26 cellular contexts compared by ENCODE assay signal in the genomic region with DNA sequence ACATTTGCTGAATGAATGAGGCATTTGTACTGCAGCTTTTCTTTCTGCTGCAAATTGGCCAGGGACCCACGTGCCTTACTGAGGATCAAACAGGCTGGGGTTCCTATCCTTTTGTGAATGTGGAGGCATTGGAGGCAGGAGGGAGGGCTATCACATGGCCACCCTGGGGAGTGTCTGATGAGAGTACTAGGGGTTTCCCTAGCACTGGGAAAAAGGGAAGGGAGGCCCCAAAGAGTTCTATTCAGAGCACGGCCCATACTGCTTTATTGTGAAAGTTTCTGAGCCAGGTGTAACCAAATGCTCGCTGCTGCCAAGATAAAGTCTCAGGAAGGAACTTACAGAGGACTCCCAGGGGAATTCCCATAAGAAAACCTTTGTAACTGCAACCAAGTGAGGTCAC.
A peak's percentile ranks its signal among the peaks of the same experiment; 100 is the strongest.
DNase-seq lines count a peak whose midpoint lies in the region; ATAC-seq and TF ChIP-seq lines count a peak whose summit lies in the region.
"Had no signal": no experiment of that assay in that cellular context is flagged by ENCODE, and none has a peak within 500 bp of the region (broad histone marks: within the 10 kb centered on the region; RNA-seq: fewer than 3 reads in every experiment).

No MANE protein-coding gene starts in this region.

- H3K4me1 ChIP-seq in heart left ventricle (peaks cover 0 to 24% (median 5%) of the 10 kb centered on the region in 12 donors), right atrium auricular region (no peaks in the 10 kb centered on the region), foreskin keratinocyte (peaks cover 7% of the 10 kb centered on the region), A673 (ENCODE audit: insufficient read depth, low read length, poor library complexity, severe bottlenecking) (no peaks in the 10 kb centered on the region)
- H3K4me1 ChIP-seq: left lung, testis had no signal

- H3K27me3 ChIP-seq in heart left ventricle (peaks cover 0 to 2% (median 0%) of the 10 kb centered on the region in 9 donors), right atrium auricular region (no peaks in the 10 kb centered on the region), foreskin keratinocyte (no peaks in the 10 kb centered on the region), A673 (replicated peaks; ENCODE audit: insufficient read depth, low read depth, low read length, poor library complexity) (peaks cover 4% of the 10 kb centered on the region)
- H3K27me3 ChIP-seq: left lung, testis had no signal

- no peak for TF ChIP-seq POLR2A in heart left ventricle (IDR thresholded peaks at IDR 0.05)

- H3K9me3 ChIP-seq in heart left ventricle, result peaks cover 0 to 7% (median 0%) of the 10 kb centered on the region in 12 donors
- peaks cover 0 to 2% of the 10 kb centered on the region in 2 donors for H3K9me3 ChIP-seq in right atrium auricular region
- peaks cover 8% of the 10 kb centered on the region for H3K9me3 ChIP-seq in KOPT-K1 (ENCODE audit: insufficient read depth, low read length, poor library complexity, severe bottlenecking)
- H3K9me3 ChIP-seq in A673 (ENCODE audit: low read depth, low read length, poor library complexity, severe bottlenecking), result no peaks in the 10 kb centered on the region
- H3K9me3 ChIP-seq: SK-N-SH, testis had no signal

- H3K4me3 ChIP-seq in heart left ventricle (no peak overlapping the region), right atrium auricular region (no peak overlapping the region), coronary artery (no peak overlapping the region), A673 (ENCODE audit: low read depth, low read length, poor library complexity, severe bottlenecking) (no peak overlapping the region)
- H3K4me3 ChIP-seq: left lung, testis had no signal

- no peaks in the 10 kb centered on the region for H3K36me3 ChIP-seq in heart left ventricle
- H3K36me3 ChIP-seq in right atrium auricular region, result no peaks in the 10 kb centered on the region
- H3K36me3 ChIP-seq in KOPT-K1 (ENCODE audit: insufficient read depth, low read length), result no peaks in the 10 kb centered on the region
- no peaks in the 10 kb centered on the region for H3K36me3 ChIP-seq in A673 (ENCODE audit: insufficient read depth, low read length, poor library complexity, severe bottlenecking)
- H3K36me3 ChIP-seq: left lung had no signal

- ATAC-seq in heart left ventricle (peak in 3 of 4 donors; percentile 39 to 86 (median 73)), foreskin keratinocyte (no peak), GM21619 (IDR thresholded peaks at IDR 0.05; ENCODE audit: unreplicated experiment) (no peak)
- ATAC-seq: activated CD8-positive, alpha-beta memory T cell treated with anti-CD3 and anti-CD28 coated beads, Interleukin-2, amount 10 ng/mL, durations not matched to agents 7 days and 5 days; HCT116; left lung; natural killer cell treated with Interleukin-12 subunit alpha and Interleukin-12 subunit beta and Interleukin-15 and Interleukin-18, amount 100 ng/mL, for 72 hours had no signal

- intact Hi-C loops in heart left ventricle (cut with DNase I) (no loop called here), posterior vena cava (cut with DNase I) (no loop called here), A673 (cut with micrococcal nuclease; ENCODE audit: unreplicated experiment) (no loop called here)

- DNase-seq in heart left ventricle, result peak in 1 of 5 donors; percentile 34
- no peak for DNase-seq in right atrium auricular region (ENCODE audit: low spot score)
- peak; percentile 16 to 22 for DNase-seq in foreskin keratinocyte
- peak; percentile 14 for DNase-seq in posterior vena cava (ENCODE audit: low spot score)
- no peak for DNase-seq in coronary artery (ENCODE audit: low spot score)
- DNase-seq in A673 (ENCODE audit: low spot score), result no peak
- DNase-seq: ACHN; activated CD4-positive, alpha-beta T cell treated with anti-CD3 and anti-CD28 coated beads, Interleukin-2, amount 10 ng/mL, durations not matched to agents 24 days and 14 days; activated CD8-positive, alpha-beta memory T cell treated with anti-CD3 and anti-CD28 coated beads, Interleukin-2, amount 10 ng/mL, durations not matched to agents 7 days and 5 days; activated naive CD4-positive, alpha-beta T cell treated with anti-CD3 and anti-CD28 coated beads for 36 hours; amniotic stem cell; cortex of kidney; endodermal cell; left lung; NCI-H2081; SK-N-SH; stimulated activated CD4-positive, alpha-beta T cell treated with anti-CD3 and anti-CD28 coated beads, Interleukin-4, amount 100 ng/mL, for 4 hours; stimulated activated naive CD4-positive, alpha-beta T cell; testis had no signal

- H3K27ac ChIP-seq in heart left ventricle (peak overlapping the region in 3 of 12 donors; percentile 17 to 25 (median 19)), right atrium auricular region (no peak overlapping the region), KOPT-K1 (ENCODE audit: low read depth, low read length, poor library complexity, severe bottlenecking) (peak overlapping the region; percentile 58), foreskin keratinocyte (no peak overlapping the region), coronary artery (no peak overlapping the region), A673 (ENCODE audit: low read depth, low read length, poor library complexity, severe bottlenecking) (no peak overlapping the region)
- H3K27ac ChIP-seq: C4-2B, HL-60, left lung, testis, VCaP had no signal

- no TSS peak for BruUV-seq in A673 (replicated peaks; lab: Mats Ljungman, UMichigan)

- WGBS in heart left ventricle, 4 donors, result 25 to 32% (median 29%) methylated on average over 3 of the region's 3 CpGs

- TF ChIP-seq CTCF in heart left ventricle (IDR thresholded peaks at IDR 0.05) (no peak), right atrium auricular region (IDR thresholded peaks at IDR 0.05) (no peak), foreskin keratinocyte (conservative IDR thresholded peaks at IDR 0.05) (no peak), coronary artery (IDR thresholded peaks at IDR 0.05) (no peak), A673 (conservative IDR thresholded peaks at IDR 0.05; ENCODE audit: low read depth, low read length) (no peak)

- CTCF ChIA-PET in A673 (lab: Charles Lee), result no interaction called here

- POLR2A ChIA-PET in A673 (lab: Charles Lee; ENCODE audit: low non-redundant PET), result no interaction called here

Comparison
In these comparisons a context has a peak if more than half of its experiments do, and no peak if none do; other contexts are left out.
1. ATAC-seq: peak in heart left ventricle (3 of 4); none in foreskin keratinocyte (single experiment) and GM21619 (single experiment).
2. DNase-seq: peak in foreskin keratinocyte (2 of 2) and posterior vena cava (single experiment); none in right atrium auricular region (single experiment), coronary artery (single experiment) and A673 (single experiment).